Comparison of ENCODE assay signal across 8 cellular contexts in genomic region chr1:143955930-143956329, GRCh38. TPM values are rescaled to one million over a fixed set of nuclear protein-coding genes. Genes with fewer than 3 reads are reported as not detected.
DNase-seq lines count a peak whose midpoint lies in the region; ATAC-seq, FAIRE-seq and TF ChIP-seq lines count a peak whose summit lies in the region.
"Not testable (repeated sequence)": the region's sequence is repeated elsewhere in the genome, so short reads cannot be mapped to it uniquely, and the experiment has no call there.
"Had no signal": no experiment of that assay in that cellular context is flagged by ENCODE, and none has a peak within 500 bp of the region (broad histone marks: within the 10 kb centered on the region; RNA-seq: fewer than 3 reads in every experiment).

No MANE protein-coding gene starts in this region.

- not testable (repeated sequence) for TF ChIP-seq CTCF in omental fat pad (IDR thresholded peaks at IDR 0.05)

- intact Hi-C loops in left cardiac atrium (cut with DNase I) = not testable (repeated sequence)

- peak; percentile 50 for FAIRE-seq in RCC 7860 (lab: Jason Lieb, UNC)

- peak; percentile 23 to 85 for ATAC-seq in left cardiac atrium
- peak; percentile 75 for ATAC-seq in omental fat pad (ENCODE audit: low FRiP score)

- DNase-seq in RCC 7860 (ENCODE audit: low spot score); left cardiac atrium; omental fat pad (ENCODE audit: low spot score): not testable (repeated sequence)

RNA-seq across cellular contexts. Expression of gene FAM72C, which starts 15.9 kb away (rescaled TPM):
- total RNA-seq in left cardiac atrium (under 1 TPM; 0.09 to 0.16 TPM), omental fat pad (under 1 TPM in 2 of 4 donors, not detected in 2; 0.24 to 0.47 TPM)
- total RNA-seq: B cell; Caco-2; CD4-positive, alpha-beta T cell; CD4-positive, CD25-positive, alpha-beta regulatory T cell; CD8-positive, alpha-beta T cell had no signal
